In genomic region chr1:113872219-113872934, GRCh38 we compare ENCODE assay signal across 1 cellular context.
TF ChIP-seq lines count a peak whose summit lies in the region.

No MANE protein-coding gene starts in this region.

TF ChIP-seq in H1, 55 proteins besides CTCF, POLR2A, EP300 and RAD21:
- TF ChIP-seq POLR2AphosphoS5 (IDR thresholded peaks at IDR 0.05; ENCODE audit: low read depth, low read length) (no peak), RFX5 (IDR thresholded peaks at IDR 0.05; ENCODE audit: borderline replicate concordance, low read depth, low read length) (no peak), SIRT6 (IDR thresholded peaks at IDR 0.05; ENCODE audit: low read length) (no peak), NANOG (IDR thresholded peaks at IDR 0.05; ENCODE audit: insufficient read depth, low read depth, low read length, poor library complexity, severe bottlenecking) (no peak), KDM1A (IDR thresholded peaks at IDR 0.05; ENCODE audit: borderline replicate concordance, low read length) (no peak), TAF1 (IDR thresholded peaks at IDR 0.05; ENCODE audit: low read depth, low read length) (no peak), TEAD4 (IDR thresholded peaks at IDR 0.05; ENCODE audit: low read depth, low read length) (no peak), SIN3A (conservative IDR thresholded peaks at IDR 0.05 in 1 of 2, IDR thresholded peaks at IDR 0.05 in 1 of 2; ENCODE audit: low read depth in 1 of 2, low read length in 2 of 2) (no peak), NRF1 (IDR thresholded peaks at IDR 0.05; ENCODE audit: low read depth, low read length) (no peak), JUND (IDR thresholded peaks at IDR 0.05; ENCODE audit: low read length) (no peak), TCF12 (IDR thresholded peaks at IDR 0.05; ENCODE audit: low read depth, low read length) (no peak), SAP30 (IDR thresholded peaks at IDR 0.05; ENCODE audit: insufficient read depth, insufficient replicate concordance, low read length) (no peak), BRCA1 (IDR thresholded peaks at IDR 0.05; ENCODE audit: low read depth, low read length) (no peak), SP2 (IDR thresholded peaks at IDR 0.05; ENCODE audit: low read length) (no peak)
TF ChIP-seq in H1: peak in this region for 0.
